ENCODE assay signal across 1 cellular context in the genomic region with DNA sequence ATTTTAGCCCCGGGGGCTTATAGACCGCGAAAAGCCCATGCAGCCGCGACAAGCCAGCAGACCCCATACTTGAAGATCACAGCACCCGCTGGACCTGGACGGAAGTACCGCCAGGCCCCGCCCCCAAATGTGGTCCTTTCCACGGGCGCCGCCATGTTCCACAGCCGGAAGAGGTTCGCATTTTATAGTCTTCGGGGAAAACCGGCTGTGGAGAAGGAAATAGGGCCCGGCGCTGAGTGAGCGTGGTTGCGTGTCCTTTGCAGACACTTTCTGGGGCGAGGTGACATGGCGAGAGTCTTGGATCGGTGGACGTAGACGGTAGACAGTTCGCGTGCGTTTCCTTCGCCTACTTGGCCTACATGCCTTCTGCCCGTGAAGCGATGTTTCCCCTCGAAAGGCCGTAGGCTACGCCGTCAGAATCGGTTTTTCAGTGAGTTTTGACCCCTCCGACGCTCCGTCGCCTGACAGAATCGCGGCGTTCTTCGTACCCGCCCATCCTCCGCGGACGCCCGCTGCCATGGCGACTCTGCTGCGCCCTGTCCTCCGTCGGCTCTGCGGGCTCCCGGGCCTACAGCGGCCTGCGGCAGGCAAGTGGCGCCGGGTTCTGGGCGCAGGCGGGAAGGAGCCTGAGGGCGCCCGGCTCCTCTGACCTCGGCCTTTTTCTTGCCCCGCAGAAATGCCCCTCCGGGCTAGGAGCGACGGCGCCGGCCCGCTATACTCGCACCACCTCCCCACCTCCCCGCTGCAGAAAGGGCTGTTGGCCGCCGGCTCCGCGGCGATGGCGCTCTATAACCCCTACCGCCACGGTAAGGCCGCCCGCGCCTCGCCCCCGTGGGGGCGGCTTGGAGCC.
TF ChIP-seq lines count a peak whose summit lies in the region.

A gene (plus strand): TSS at position 498 of the 850 bp plus-strand sequence. CDS start 20 bp downstream, at position 518.
A gene with protein sequence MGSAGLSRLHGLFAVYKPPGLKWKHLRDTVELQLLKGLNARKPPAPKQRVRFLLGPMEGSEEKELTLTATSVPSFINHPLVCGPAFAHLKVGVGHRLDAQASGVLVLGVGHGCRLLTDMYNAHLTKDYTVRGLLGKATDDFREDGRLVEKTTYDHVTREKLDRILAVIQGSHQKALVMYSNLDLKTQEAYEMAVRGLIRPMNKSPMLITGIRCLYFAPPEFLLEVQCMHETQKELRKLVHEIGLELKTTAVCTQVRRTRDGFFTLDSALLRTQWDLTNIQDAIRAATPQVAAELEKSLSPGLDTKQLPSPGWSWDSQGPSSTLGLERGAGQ (minus strand): TSS at position 106 of the 850 bp plus-strand sequence. CDS start 39 bp downstream, at position 67.

TF ChIP-seq in K562, 482 proteins besides CTCF, POLR2A, EP300 and RAD21 (continued from another document and continues in another):
- TF ChIP-seq, protein P1, sequence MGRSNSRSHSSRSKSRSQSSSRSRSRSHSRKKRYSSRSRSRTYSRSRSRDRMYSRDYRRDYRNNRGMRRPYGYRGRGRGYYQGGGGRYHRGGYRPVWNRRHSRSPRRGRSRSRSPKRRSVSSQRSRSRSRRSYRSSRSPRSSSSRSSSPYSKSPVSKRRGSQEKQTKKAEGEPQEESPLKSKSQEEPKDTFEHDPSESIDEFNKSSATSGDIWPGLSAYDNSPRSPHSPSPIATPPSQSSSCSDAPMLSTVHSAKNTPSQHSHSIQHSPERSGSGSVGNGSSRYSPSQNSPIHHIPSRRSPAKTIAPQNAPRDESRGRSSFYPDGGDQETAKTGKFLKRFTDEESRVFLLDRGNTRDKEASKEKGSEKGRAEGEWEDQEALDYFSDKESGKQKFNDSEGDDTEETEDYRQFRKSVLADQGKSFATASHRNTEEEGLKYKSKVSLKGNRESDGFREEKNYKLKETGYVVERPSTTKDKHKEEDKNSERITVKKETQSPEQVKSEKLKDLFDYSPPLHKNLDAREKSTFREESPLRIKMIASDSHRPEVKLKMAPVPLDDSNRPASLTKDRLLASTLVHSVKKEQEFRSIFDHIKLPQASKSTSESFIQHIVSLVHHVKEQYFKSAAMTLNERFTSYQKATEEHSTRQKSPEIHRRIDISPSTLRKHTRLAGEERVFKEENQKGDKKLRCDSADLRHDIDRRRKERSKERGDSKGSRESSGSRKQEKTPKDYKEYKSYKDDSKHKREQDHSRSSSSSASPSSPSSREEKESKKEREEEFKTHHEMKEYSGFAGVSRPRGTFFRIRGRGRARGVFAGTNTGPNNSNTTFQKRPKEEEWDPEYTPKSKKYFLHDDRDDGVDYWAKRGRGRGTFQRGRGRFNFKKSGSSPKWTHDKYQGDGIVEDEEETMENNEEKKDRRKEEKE (IDR thresholded peaks at IDR 0.05; ENCODE audit: borderline replicate concordance in 1 of 2, control insufficient read depth in 1 of 2, low read depth in 2 of 2, low read length in 1 of 2) = no peak
- no peak for TF ChIP-seq RBFOX2 (IDR thresholded peaks at IDR 0.05; ENCODE audit: low read depth, low read length)
- TF ChIP-seq NONO (IDR thresholded peaks at IDR 0.05; ENCODE audit: low read depth in 2 of 2, low read length in 1 of 2) = no peak
- TF ChIP-seq, protein P2, sequence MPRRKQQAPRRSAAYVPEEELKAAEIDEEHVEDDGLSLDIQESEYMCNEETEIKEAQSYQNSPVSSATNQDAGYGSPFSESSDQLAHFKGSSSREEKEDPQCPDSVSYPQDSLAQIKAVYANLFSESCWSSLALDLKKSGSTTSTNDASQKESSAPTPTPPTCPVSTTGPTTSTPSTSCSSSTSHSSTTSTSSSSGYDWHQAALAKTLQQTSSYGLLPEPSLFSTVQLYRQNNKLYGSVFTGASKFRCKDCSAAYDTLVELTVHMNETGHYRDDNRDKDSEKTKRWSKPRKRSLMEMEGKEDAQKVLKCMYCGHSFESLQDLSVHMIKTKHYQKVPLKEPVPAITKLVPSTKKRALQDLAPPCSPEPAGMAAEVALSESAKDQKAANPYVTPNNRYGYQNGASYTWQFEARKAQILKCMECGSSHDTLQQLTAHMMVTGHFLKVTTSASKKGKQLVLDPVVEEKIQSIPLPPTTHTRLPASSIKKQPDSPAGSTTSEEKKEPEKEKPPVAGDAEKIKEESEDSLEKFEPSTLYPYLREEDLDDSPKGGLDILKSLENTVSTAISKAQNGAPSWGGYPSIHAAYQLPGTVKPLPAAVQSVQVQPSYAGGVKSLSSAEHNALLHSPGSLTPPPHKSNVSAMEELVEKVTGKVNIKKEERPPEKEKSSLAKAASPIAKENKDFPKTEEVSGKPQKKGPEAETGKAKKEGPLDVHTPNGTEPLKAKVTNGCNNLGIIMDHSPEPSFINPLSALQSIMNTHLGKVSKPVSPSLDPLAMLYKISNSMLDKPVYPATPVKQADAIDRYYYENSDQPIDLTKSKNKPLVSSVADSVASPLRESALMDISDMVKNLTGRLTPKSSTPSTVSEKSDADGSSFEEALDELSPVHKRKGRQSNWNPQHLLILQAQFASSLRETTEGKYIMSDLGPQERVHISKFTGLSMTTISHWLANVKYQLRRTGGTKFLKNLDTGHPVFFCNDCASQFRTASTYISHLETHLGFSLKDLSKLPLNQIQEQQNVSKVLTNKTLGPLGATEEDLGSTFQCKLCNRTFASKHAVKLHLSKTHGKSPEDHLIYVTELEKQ (CRISPR knock-in tag; IDR thresholded peaks at IDR 0.05) = no peak
- TF ChIP-seq, protein P3, sequence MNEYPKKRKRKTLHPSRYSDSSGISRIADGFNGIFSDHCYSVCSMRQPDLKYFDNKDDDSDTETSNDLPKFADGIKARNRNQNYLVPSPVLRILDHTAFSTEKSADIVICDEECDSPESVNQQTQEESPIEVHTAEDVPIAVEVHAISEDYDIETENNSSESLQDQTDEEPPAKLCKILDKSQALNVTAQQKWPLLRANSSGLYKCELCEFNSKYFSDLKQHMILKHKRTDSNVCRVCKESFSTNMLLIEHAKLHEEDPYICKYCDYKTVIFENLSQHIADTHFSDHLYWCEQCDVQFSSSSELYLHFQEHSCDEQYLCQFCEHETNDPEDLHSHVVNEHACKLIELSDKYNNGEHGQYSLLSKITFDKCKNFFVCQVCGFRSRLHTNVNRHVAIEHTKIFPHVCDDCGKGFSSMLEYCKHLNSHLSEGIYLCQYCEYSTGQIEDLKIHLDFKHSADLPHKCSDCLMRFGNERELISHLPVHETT (CRISPR knock-in tag; conservative IDR thresholded peaks at IDR 0.05 in 1 of 2, IDR thresholded peaks at IDR 0.05 in 1 of 2) = no peak
- TF ChIP-seq BRD4 (IDR thresholded peaks at IDR 0.05) = peak; percentile 90
- TF ChIP-seq, protein P4, sequence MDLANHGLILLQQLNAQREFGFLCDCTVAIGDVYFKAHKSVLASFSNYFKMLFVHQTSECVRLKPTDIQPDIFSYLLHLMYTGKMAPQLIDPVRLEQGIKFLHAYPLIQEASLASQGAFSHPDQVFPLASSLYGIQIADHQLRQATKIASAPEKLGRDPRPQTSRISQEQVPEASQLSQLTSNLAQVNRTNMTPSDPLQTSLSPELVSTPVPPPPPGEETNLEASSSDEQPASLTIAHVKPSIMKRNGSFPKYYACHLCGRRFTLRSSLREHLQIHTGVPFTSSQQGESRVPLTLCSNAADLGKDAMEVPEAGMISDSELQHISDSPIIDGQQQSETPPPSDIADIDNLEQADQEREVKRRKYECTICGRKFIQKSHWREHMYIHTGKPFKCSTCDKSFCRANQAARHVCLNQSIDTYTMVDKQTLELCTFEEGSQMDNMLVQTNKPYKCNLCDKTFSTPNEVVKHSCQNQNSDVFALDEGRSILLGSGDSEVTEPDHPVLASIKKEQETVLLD (IDR thresholded peaks at IDR 0.05) = no peak
- no peak; the same call in 1 of the 2 replicates for TF ChIP-seq RFX7 (CRISPR knock-in tag; IDR thresholded peaks at IDR 0.05)
- TF ChIP-seq, protein P5, sequence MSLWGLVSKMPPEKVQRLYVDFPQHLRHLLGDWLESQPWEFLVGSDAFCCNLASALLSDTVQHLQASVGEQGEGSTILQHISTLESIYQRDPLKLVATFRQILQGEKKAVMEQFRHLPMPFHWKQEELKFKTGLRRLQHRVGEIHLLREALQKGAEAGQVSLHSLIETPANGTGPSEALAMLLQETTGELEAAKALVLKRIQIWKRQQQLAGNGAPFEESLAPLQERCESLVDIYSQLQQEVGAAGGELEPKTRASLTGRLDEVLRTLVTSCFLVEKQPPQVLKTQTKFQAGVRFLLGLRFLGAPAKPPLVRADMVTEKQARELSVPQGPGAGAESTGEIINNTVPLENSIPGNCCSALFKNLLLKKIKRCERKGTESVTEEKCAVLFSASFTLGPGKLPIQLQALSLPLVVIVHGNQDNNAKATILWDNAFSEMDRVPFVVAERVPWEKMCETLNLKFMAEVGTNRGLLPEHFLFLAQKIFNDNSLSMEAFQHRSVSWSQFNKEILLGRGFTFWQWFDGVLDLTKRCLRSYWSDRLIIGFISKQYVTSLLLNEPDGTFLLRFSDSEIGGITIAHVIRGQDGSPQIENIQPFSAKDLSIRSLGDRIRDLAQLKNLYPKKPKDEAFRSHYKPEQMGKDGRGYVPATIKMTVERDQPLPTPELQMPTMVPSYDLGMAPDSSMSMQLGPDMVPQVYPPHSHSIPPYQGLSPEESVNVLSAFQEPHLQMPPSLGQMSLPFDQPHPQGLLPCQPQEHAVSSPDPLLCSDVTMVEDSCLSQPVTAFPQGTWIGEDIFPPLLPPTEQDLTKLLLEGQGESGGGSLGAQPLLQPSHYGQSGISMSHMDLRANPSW (CRISPR knock-in tag; IDR thresholded peaks at IDR 0.05) = peak; percentile 99
- TF ChIP-seq, protein P6, sequence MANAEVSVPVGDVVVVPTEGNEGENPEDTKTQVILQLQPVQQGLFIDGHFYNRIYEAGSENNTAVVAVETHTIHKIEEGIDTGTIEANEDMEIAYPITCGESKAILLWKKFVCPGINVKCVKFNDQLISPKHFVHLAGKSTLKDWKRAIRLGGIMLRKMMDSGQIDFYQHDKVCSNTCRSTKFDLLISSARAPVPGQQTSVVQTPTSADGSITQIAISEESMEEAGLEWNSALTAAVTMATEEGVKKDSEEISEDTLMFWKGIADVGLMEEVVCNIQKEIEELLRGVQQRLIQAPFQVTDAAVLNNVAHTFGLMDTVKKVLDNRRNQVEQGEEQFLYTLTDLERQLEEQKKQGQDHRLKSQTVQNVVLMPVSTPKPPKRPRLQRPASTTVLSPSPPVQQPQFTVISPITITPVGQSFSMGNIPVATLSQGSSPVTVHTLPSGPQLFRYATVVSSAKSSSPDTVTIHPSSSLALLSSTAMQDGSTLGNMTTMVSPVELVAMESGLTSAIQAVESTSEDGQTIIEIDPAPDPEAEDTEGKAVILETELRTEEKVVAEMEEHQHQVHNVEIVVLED (CRISPR knock-in tag; IDR thresholded peaks at IDR 0.05) = peak; percentile 91
- no peak for TF ChIP-seq ZNF3 (CRISPR knock-in tag; IDR thresholded peaks at IDR 0.05)
- TF ChIP-seq ZNF780A (CRISPR knock-in tag; IDR thresholded peaks at IDR 0.05) = no peak
- no peak; the same call in 1 of the 2 replicates for TF ChIP-seq BHLHE40 (IDR thresholded peaks at IDR 0.05; ENCODE audit: low read length)
- peak; percentile 91; the same call in 1 of the 2 replicates for TF ChIP-seq NR4A1 (CRISPR knock-in tag; IDR thresholded peaks at IDR 0.05)
- peak; percentile 96 for TF ChIP-seq NR4A1 (tag; IDR thresholded peaks at IDR 0.05)
- TF ChIP-seq ZFPM2 (CRISPR knock-in tag; IDR thresholded peaks at IDR 0.05) = peak; percentile 92
- no peak for TF ChIP-seq NFE2 (IDR thresholded peaks at IDR 0.05; ENCODE audit: low read depth)
- TF ChIP-seq, protein P7, sequence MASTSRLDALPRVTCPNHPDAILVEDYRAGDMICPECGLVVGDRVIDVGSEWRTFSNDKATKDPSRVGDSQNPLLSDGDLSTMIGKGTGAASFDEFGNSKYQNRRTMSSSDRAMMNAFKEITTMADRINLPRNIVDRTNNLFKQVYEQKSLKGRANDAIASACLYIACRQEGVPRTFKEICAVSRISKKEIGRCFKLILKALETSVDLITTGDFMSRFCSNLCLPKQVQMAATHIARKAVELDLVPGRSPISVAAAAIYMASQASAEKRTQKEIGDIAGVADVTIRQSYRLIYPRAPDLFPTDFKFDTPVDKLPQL (IDR thresholded peaks at IDR 0.05; ENCODE audit: extremely low read depth, insufficient read length) = no peak
- peak; percentile 92 for TF ChIP-seq NEUROD1 (IDR thresholded peaks at IDR 0.05; ENCODE audit: borderline replicate concordance, low read depth, low read length, partially characterized antibody)
- no peak for TF ChIP-seq GABPA (tag; conservative IDR thresholded peaks at IDR 0.05; ENCODE audit: low read depth)
- TF ChIP-seq, protein P8, sequence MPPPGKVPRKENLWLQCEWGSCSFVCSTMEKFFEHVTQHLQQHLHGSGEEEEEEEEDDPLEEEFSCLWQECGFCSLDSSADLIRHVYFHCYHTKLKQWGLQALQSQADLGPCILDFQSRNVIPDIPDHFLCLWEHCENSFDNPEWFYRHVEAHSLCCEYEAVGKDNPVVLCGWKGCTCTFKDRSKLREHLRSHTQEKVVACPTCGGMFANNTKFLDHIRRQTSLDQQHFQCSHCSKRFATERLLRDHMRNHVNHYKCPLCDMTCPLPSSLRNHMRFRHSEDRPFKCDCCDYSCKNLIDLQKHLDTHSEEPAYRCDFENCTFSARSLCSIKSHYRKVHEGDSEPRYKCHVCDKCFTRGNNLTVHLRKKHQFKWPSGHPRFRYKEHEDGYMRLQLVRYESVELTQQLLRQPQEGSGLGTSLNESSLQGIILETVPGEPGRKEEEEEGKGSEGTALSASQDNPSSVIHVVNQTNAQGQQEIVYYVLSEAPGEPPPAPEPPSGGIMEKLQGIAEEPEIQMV (tag; conservative IDR thresholded peaks at IDR 0.05; ENCODE audit: low read depth) = no peak
- TF ChIP-seq MTF1 (CRISPR knock-in tag; IDR thresholded peaks at IDR 0.05; ENCODE audit: borderline replicate concordance) = no peak
- peak; percentile 93 for TF ChIP-seq ZKSCAN1 (IDR thresholded peaks at IDR 0.05; ENCODE audit: low read depth, low read length)
- TF ChIP-seq, protein P9, sequence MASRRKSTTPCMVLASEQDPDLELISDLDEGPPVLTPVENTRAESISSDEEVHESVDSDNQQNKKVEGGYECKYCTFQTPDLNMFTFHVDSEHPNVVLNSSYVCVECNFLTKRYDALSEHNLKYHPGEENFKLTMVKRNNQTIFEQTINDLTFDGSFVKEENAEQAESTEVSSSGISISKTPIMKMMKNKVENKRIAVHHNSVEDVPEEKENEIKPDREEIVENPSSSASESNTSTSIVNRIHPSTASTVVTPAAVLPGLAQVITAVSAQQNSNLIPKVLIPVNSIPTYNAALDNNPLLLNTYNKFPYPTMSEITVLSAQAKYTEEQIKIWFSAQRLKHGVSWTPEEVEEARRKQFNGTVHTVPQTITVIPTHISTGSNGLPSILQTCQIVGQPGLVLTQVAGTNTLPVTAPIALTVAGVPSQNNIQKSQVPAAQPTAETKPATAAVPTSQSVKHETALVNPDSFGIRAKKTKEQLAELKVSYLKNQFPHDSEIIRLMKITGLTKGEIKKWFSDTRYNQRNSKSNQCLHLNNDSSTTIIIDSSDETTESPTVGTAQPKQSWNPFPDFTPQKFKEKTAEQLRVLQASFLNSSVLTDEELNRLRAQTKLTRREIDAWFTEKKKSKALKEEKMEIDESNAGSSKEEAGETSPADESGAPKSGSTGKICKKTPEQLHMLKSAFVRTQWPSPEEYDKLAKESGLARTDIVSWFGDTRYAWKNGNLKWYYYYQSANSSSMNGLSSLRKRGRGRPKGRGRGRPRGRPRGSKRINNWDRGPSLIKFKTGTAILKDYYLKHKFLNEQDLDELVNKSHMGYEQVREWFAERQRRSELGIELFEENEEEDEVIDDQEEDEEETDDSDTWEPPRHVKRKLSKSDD (conservative IDR thresholded peaks at IDR 0.05; ENCODE audit: low read length) = peak; percentile 62
- no peak for TF ChIP-seq TRIM24 (IDR thresholded peaks at IDR 0.05)
- TF ChIP-seq CBX5 (IDR thresholded peaks at IDR 0.05; ENCODE audit: borderline replicate concordance, low read depth) = no peak
- no peak for TF ChIP-seq KDM1A (IDR thresholded peaks at IDR 0.05)
- TF ChIP-seq NFE2L1 (tag; IDR thresholded peaks at IDR 0.05; ENCODE audit: borderline replicate concordance, low read depth) = no peak
- TF ChIP-seq ZBTB8A (IDR thresholded peaks at IDR 0.05; ENCODE audit: partially characterized antibody) = no peak
- TF ChIP-seq MAZ (CRISPR knock-in tag; conservative IDR thresholded peaks at IDR 0.05 in 1 of 2, IDR thresholded peaks at IDR 0.05 in 1 of 2) = peak in 1 of 2 experiments; percentile 93; a peak in 2 of 4 replicates
- no peak for TF ChIP-seq CC2D1A (IDR thresholded peaks at IDR 0.05)
- TF ChIP-seq ZNF354B (CRISPR knock-in tag; IDR thresholded peaks at IDR 0.05) = 0 out of 2 replicates have a peak, but pooled peaks have one; percentile 8
- TF ChIP-seq MEIS2 (IDR thresholded peaks at IDR 0.05; ENCODE audit: partially characterized antibody) = no peak
